Comparison of ENCODE assay signal across 1 cellular context in genomic region chrX:40152706-40153334, GRCh38.
A peak's percentile ranks its signal among the peaks of the same experiment; 100 is the strongest.
TF ChIP-seq lines count a peak whose summit lies in the region.

No MANE protein-coding gene starts in this region.

TF ChIP-seq in K562, 482 proteins besides CTCF, POLR2A, EP300 and RAD21 (continued from another document and continues in another):
- TF ChIP-seq KAT8 (IDR thresholded peaks at IDR 0.05; ENCODE audit: low read depth) (no peak), PHB2 (IDR thresholded peaks at IDR 0.05; ENCODE audit: low read depth) (no peak), ASH1L (IDR thresholded peaks at IDR 0.05; ENCODE audit: borderline replicate concordance, low read depth, partially characterized antibody) (no peak), MNT (conservative IDR thresholded peaks at IDR 0.05) (0 out of 4 replicates have a peak, but pooled peaks of 1 of the 2 experiments have one; percentile 6), ZHX1 (conservative IDR thresholded peaks at IDR 0.05; ENCODE audit: low read length) (no peak), ZC3H8 (IDR thresholded peaks at IDR 0.05) (no peak), POLR3A (IDR thresholded peaks at IDR 0.05; ENCODE audit: borderline replicate concordance, extremely low read depth, insufficient read depth, insufficient read length) (no peak), PRMT5 (CRISPR knock-in tag; IDR thresholded peaks at IDR 0.05) (no peak), ZNF668 (CRISPR knock-in tag; IDR thresholded peaks at IDR 0.05) (no peak), POLR2G (IDR thresholded peaks at IDR 0.05; ENCODE audit: low read depth, low read length) (peak; percentile 70), GTF2A2 (tag; IDR thresholded peaks at IDR 0.05) (no peak), TFE3 (CRISPR knock-in tag; IDR thresholded peaks at IDR 0.05) (no peak), HIVEP1 (CRISPR knock-in tag; IDR thresholded peaks at IDR 0.05) (no peak), ZBTB2 (IDR thresholded peaks at IDR 0.05) (no peak), TAF9B (IDR thresholded peaks at IDR 0.05; ENCODE audit: partially characterized antibody) (no peak), CBX1 (IDR thresholded peaks at IDR 0.05; ENCODE audit: low read depth) (0 out of 2 replicates have a peak, but pooled peaks have one; percentile 33), RFX7 (CRISPR knock-in tag; IDR thresholded peaks at IDR 0.05) (no peak), GATA2 (CRISPR knock-in tag; IDR thresholded peaks at IDR 0.05) (no peak), MCM3 (IDR thresholded peaks at IDR 0.05) (no peak), SMAD3 (CRISPR knock-in tag; conservative IDR thresholded peaks at IDR 0.05) (no peak), SIN3B (IDR thresholded peaks at IDR 0.05; ENCODE audit: low read depth) (no peak), PYGO2 (tag; IDR thresholded peaks at IDR 0.05) (no peak), LEF1 (IDR thresholded peaks at IDR 0.05) (no peak), NR3C1 (CRISPR knock-in tag; IDR thresholded peaks at IDR 0.05) (no peak), MAZ (CRISPR knock-in tag; conservative IDR thresholded peaks at IDR 0.05 in 1 of 2, IDR thresholded peaks at IDR 0.05 in 1 of 2) (no peak), HNRNPL (IDR thresholded peaks at IDR 0.05; ENCODE audit: low read depth, low read length) (0 out of 2 replicates have a peak, but pooled peaks have one; percentile 55), MAFK (IDR thresholded peaks at IDR 0.05; ENCODE audit: low read length) (no peak), RBFOX2 (IDR thresholded peaks at IDR 0.05; ENCODE audit: low read depth, low read length) (peak; percentile 80), RBM15 (IDR thresholded peaks at IDR 0.05; ENCODE audit: insufficient read depth, low read length) (no peak), LCOR (CRISPR knock-in tag; IDR thresholded peaks at IDR 0.05) (no peak), RB1 (IDR thresholded peaks at IDR 0.05; ENCODE audit: low read depth) (no peak), HMGN3 (IDR thresholded peaks at IDR 0.05; ENCODE audit: borderline replicate concordance, extremely low read depth, insufficient read length, low read depth, low read length) (peak; percentile 29), KDM4B (IDR thresholded peaks at IDR 0.05; ENCODE audit: borderline replicate concordance in 2 of 2, low read depth in 1 of 2) (no peak), SRF (CRISPR knock-in tag; IDR thresholded peaks at IDR 0.05) (no peak), HMGXB4 (CRISPR knock-in tag; IDR thresholded peaks at IDR 0.05) (no peak), ZNF133 (CRISPR knock-in tag; IDR thresholded peaks at IDR 0.05) (no peak), POLR2AphosphoS2 (IDR thresholded peaks at IDR 0.05; ENCODE audit: low read length) (no peak), ID3 (CRISPR knock-in tag; IDR thresholded peaks at IDR 0.05) (no peak), ID3 (tag; IDR thresholded peaks at IDR 0.05) (no peak), ZNF586 (CRISPR knock-in tag; conservative IDR thresholded peaks at IDR 0.05) (no peak), CUX1 (CRISPR knock-in tag; IDR thresholded peaks at IDR 0.05) (no peak), MTA1 (IDR thresholded peaks at IDR 0.05; ENCODE audit: borderline replicate concordance) (no peak), POLR2AphosphoS5 (IDR thresholded peaks at IDR 0.05; ENCODE audit: control insufficient read depth, insufficient read depth, low read depth, low read length) (0 out of 2 replicates have a peak, but pooled peaks have one; percentile 2), ETV5 (CRISPR knock-in tag; IDR thresholded peaks at IDR 0.05; ENCODE audit: low read depth) (0 out of 2 replicates have a peak, but pooled peaks have one; percentile 41), ZNF740 (CRISPR knock-in tag; IDR thresholded peaks at IDR 0.05) (peak; percentile 77), ZNF740 (tag; IDR thresholded peaks at IDR 0.05) (no peak), SAP30 (IDR thresholded peaks at IDR 0.05; ENCODE audit: borderline replicate concordance, insufficient read depth, low read depth, low read length, poor library complexity, severe bottlenecking) (no peak), HNRNPUL1 (IDR thresholded peaks at IDR 0.05; ENCODE audit: low read length) (no peak), THAP12 (CRISPR knock-in tag; IDR thresholded peaks at IDR 0.05) (no peak)
